8 cellular contexts compared by ENCODE assay signal in genomic region chr17:83051423-83052240, GRCh38. TPM values are rescaled to one million over a fixed set of nuclear protein-coding genes. Genes with fewer than 3 reads are reported as not detected.
DNase-seq lines count a peak whose midpoint lies in the region; ATAC-seq, FAIRE-seq and TF ChIP-seq lines count a peak whose summit lies in the region.

No MANE protein-coding gene starts in this region.

- H2AFZ ChIP-seq in HepG2 (ENCODE audit: low read length), result no peak overlapping the region

- H3K4me2 ChIP-seq in HepG2 (ENCODE audit: low read depth, low read length), result peak overlapping the region; percentile 94

- peak overlapping the region; percentile 81 for H3K27ac ChIP-seq in HepG2 (ENCODE audit: extremely low read length, insufficient read depth, low read length)

- H3K9ac ChIP-seq in HepG2 (ENCODE audit: insufficient read depth, low read depth, low read length), result peak overlapping the region; percentile 90

- peak; percentile 91 to 94 for TF ChIP-seq POLR2A in HepG2 (IDR thresholded peaks at IDR 0.05; ENCODE audit: insufficient read depth in 1 of 2, low read depth in 2 of 2, low read length in 2 of 2)

- CTCF ChIA-PET in BJ (lab: Yijun Ruan, JAX) (no interaction called here), HepG2 (lab: Yijun Ruan, JAX; ENCODE audit: low intra/inter-chr PET ratio, low total read pairs) (no interaction called here)

- peaks cover 79% of the 10 kb centered on the region for H3K4me1 ChIP-seq in HepG2 (ENCODE audit: insufficient read depth, low read length)

- TF ChIP-seq CTCF in BJ (IDR thresholded peaks at IDR 0.05; ENCODE audit: insufficient read depth, low read depth, low read length), result no peak
- peak; percentile 17 for TF ChIP-seq CTCF in HepG2 (CRISPR knock-in tag; IDR thresholded peaks at IDR 0.05)

- H3K4me3 ChIP-seq in BJ (ENCODE audit: low read depth, low read length), result peak overlapping the region; percentile 82
- H3K4me3 ChIP-seq in HepG2 (replicated peaks in 1 of 3; ENCODE audit: insufficient read depth in 1 of 3, low read depth in 2 of 3, low read length in 3 of 3), result peak overlapping the region; percentile 60 to 76 (median 73)

- no peak for FAIRE-seq in HepG2 (lab: Jason Lieb, UNC)

- H3K36me3 ChIP-seq in BJ (ENCODE audit: control insufficient read depth, insufficient read depth, low read length) (no peaks in the 10 kb centered on the region), HepG2 (replicated peaks in 1 of 2; ENCODE audit: control insufficient read depth in 1 of 2, insufficient read depth in 2 of 2, low read length in 2 of 2) (peaks cover 2 to 5% of the 10 kb centered on the region in 2 experiments; a peak in 2 of 5 replicates)

- DNase-seq in BJ (ENCODE audit: low read depth) (peak; percentile 79), GM19240 (ENCODE audit: insufficient read length, low spot score) (peak; percentile 96), NCI-H526 treated with DMSO at 0.1 percent for 48 hours (lab: John Stamatoyannopoulos, UW) (peak; percentile 93), dedifferentiated amniotic fluid mesenchymal stem cell (ENCODE audit: extremely low spot score) (peak; percentile 94), HepG2 (ENCODE audit: low spot score) (peak; percentile 96)
- peak; percentile 97 for DNase-seq in activated CD4-positive, alpha-beta T cell treated with anti-CD3 and anti-CD28 coated beads, Interleukin-2, amount 50 U/mL, for 1 hour
- DNase-seq in stimulated activated CD4-positive, alpha-beta T cell treated with anti-CD3 and anti-CD28 coated beads, Interleukin-2, amount 100 ng/mL, for 48 hours, result peak; percentile 96 to 98

- WGBS in HepG2 (ENCODE audit: low lambda C conversion rate), result under 1% methylated on average over 20 of the region's 93 CpGs

- peak; percentile 80 for TF ChIP-seq RAD21 in HepG2 (CRISPR knock-in tag; IDR thresholded peaks at IDR 0.05)

- no TSS peak for BruUV-seq in HepG2 (replicated peaks; lab: Mats Ljungman, UMichigan)

- intact Hi-C loops in HepG2 (cut with micrococcal nuclease; ENCODE audit: unreplicated experiment), result no loop called here

- no peaks in the 10 kb centered on the region for H3K27me3 ChIP-seq in BJ (ENCODE audit: control insufficient read depth, insufficient read depth, low read length)
- H3K27me3 ChIP-seq in HepG2 (ENCODE audit: control insufficient read depth in 1 of 2, insufficient read depth in 2 of 2, low read length in 2 of 2), result peaks cover 3 to 28% of the 10 kb centered on the region in 2 experiments; a peak in 4 of 5 replicates

- TF ChIP-seq EP300 in HepG2 (IDR thresholded peaks at IDR 0.05; ENCODE audit: low read depth in 2 of 2, low read length in 2 of 2), result no peak; a peak in 1 of 4 replicates
- no peak; the same call in 1 of the 2 replicates for TF ChIP-seq EP300 in HepG2 (CRISPR knock-in tag; IDR thresholded peaks at IDR 0.05; ENCODE audit: borderline replicate concordance)

- H4K20me1 ChIP-seq in HepG2 (ENCODE audit: insufficient read depth, low read length), result no peaks in the 10 kb centered on the region

- H3K9me3 ChIP-seq in HepG2 (ENCODE audit: low read length), result no peaks in the 10 kb centered on the region

- ATAC-seq in HG03457 (IDR thresholded peaks at IDR 0.05; ENCODE audit: unreplicated experiment) (peak; percentile 83), HepG2 (peak; percentile 86)

- H3K79me2 ChIP-seq in HepG2 (ENCODE audit: insufficient read depth, low read length), result peaks cover 2% of the 10 kb centered on the region

- POLR2A ChIA-PET in BJ (lab: Charles Lee) (no interaction called here), HepG2 (lab: Yijun Ruan, JAX) (interaction anchor here (1.0 kb wide), 1 partner anchor 79 kb away, joined by 3 read pairs; no protein-coding TSS in a partner anchor)

- in situ Hi-C loops in HepG2 (cut with HindIII; ENCODE audit: extremely low pct_ligation_motif_present, low pct_unique_long_range_greater_than_20kb), result no loop called here

TF ChIP-seq in HepG2, 621 proteins besides CTCF, POLR2A, EP300 and RAD21 (continues in another document):
- TF ChIP-seq ZNF768 (CRISPR knock-in tag; IDR thresholded peaks at IDR 0.05) (peak; percentile 90), ZNF703 (CRISPR knock-in tag; IDR thresholded peaks at IDR 0.05; ENCODE audit: borderline replicate concordance) (no peak; the same call in 1 of the 2 replicates), ONECUT2 (CRISPR knock-in tag; IDR thresholded peaks at IDR 0.05) (no peak), BRCA1 (CRISPR knock-in tag; IDR thresholded peaks at IDR 0.05) (peak; percentile 89; the same call in 1 of the 2 replicates), HNF1B (CRISPR knock-in tag; IDR thresholded peaks at IDR 0.05) (peak; percentile 56), ZBTB25 (CRISPR knock-in tag; IDR thresholded peaks at IDR 0.05) (peak; percentile 24; the same call in 1 of the 2 replicates), PITX1 (CRISPR knock-in tag; IDR thresholded peaks at IDR 0.05) (no peak; the same call in none of the 2 replicates), KMT2A (CRISPR knock-in tag; IDR thresholded peaks at IDR 0.05) (peak; percentile 84; the same call in 1 of the 2 replicates), ZNF567 (CRISPR knock-in tag; IDR thresholded peaks at IDR 0.05; ENCODE audit: borderline replicate concordance) (peak; percentile 77), THAP9 (CRISPR knock-in tag; IDR thresholded peaks at IDR 0.05; ENCODE audit: borderline replicate concordance) (peak; percentile 70; the same call in 1 of the 2 replicates), ZNF282 (IDR thresholded peaks at IDR 0.05; ENCODE audit: partially characterized antibody) (no peak)

RNA-seq across cellular contexts. Expression of gene METRNL, which starts 27.8 kb away (rescaled TPM):
- polyA plus RNA-seq in BJ (2011; rRNA removed), result 31.2 and 63.2 TPM in 2 replicates
- polyA minus RNA-seq in BJ (2011; rRNA and poly(A)+ RNA removed), result 24.7 and 26.0 TPM in 2 replicates
- 0.66 and 1.2 TPM in 2 replicates for total RNA-seq in HepG2 (2016; rRNA removed; fragmentation: Illumina TruSeq; extraction: Trizol)
- total RNA-seq in HepG2 (2016; cell fraction: cytosol; rRNA removed; fragmentation: Illumina TruSeq; extraction: Trizol; ENCODE audit: low read depth), result 0.81 and 1.1 TPM in 2 replicates
- 0.56 and 1.0 TPM in 2 replicates for total RNA-seq in HepG2 (2016; cell fraction: insoluble cytoplasmic fraction; rRNA removed; fragmentation: Illumina TruSeq; extraction: Trizol)
- 1.7 and 2.2 TPM in 2 replicates for total RNA-seq in HepG2 (2016; cell fraction: membrane; rRNA removed; fragmentation: Illumina TruSeq; extraction: Trizol)
- 0.31 TPM in 1 of 2 replicates, not detected in the other for total RNA-seq in HepG2 (2016; cell fraction: nucleus; rRNA removed; fragmentation: Illumina TruSeq; extraction: Trizol)
- 0.84 and 1.4 TPM in 2 replicates for polyA plus RNA-seq in HepG2 (2011; rRNA removed)
- polyA plus RNA-seq in HepG2 (2011; cell fraction: cytosol; rRNA removed), result 2.1 and 2.5 TPM in 2 replicates
- polyA plus RNA-seq in HepG2 (2011; cell fraction: nucleus; rRNA removed), result 1.2 and 1.8 TPM in 2 replicates
- polyA plus RNA-seq in HepG2 (2012), result 0.23 and 0.79 TPM in 2 replicates
- 1.1 and 1.2 TPM in 2 replicates for polyA plus RNA-seq in HepG2 (2016; cell fraction: cytosol; fragmentation: Illumina TruSeq; extraction: Trizol; ENCODE audit: low read depth)
- 0.69 and 0.92 TPM in 2 replicates for polyA plus RNA-seq in HepG2 (2016; cell fraction: insoluble cytoplasmic fraction; fragmentation: Illumina TruSeq; extraction: Trizol; ENCODE audit: low read depth)
- polyA plus RNA-seq in HepG2 (2016; cell fraction: membrane; fragmentation: Illumina TruSeq; extraction: Trizol; ENCODE audit: low read depth), result 2.1 TPM in 2 replicates
- 1.2 and 1.3 TPM in 2 replicates for polyA plus RNA-seq in HepG2 (2016; cell fraction: nucleus; fragmentation: Illumina TruSeq; extraction: Trizol; ENCODE audit: insufficient read depth, low read depth)
- 2.5 and 12.3 TPM in 2 replicates for polyA minus RNA-seq in HepG2 (2011; rRNA and poly(A)+ RNA removed; ENCODE audit: low replicate concordance)
- polyA minus RNA-seq in HepG2 (2011; cell fraction: cytosol; rRNA and poly(A)+ RNA removed), result 2.9 and 4.6 TPM in 2 replicates
- polyA minus RNA-seq in HepG2 (2011; cell fraction: nucleus; rRNA and poly(A)+ RNA removed), result 0.87 and 1.4 TPM in 2 replicates

Comparison
In these comparisons a context has a peak if more than half of its experiments do, and no peak if none do; other contexts are left out.
1. Peak in every context shown above with its lines: DNase-seq, ATAC-seq, H3K4me3 ChIP-seq and H3K27ac ChIP-seq.